ENCODE assay signal across 7 cellular contexts in genomic region chr11:43360361-43361032, GRCh38. TPM values are rescaled to one million over a fixed set of nuclear protein-coding genes. Genes with fewer than 3 reads are reported as not detected.
DNase-seq lines count a peak whose midpoint lies in the region; ATAC-seq and TF ChIP-seq lines count a peak whose summit lies in the region.

No MANE protein-coding gene starts in this region.

- peak overlapping the region; percentile 85 for H3K4me3 ChIP-seq in GM12865 (ENCODE audit: low read depth, low read length)
- H3K4me3 ChIP-seq in coronary artery, result peak overlapping the region; percentile 96
- H3K4me3 ChIP-seq in neural progenitor cell, result peak overlapping the region; percentile 79

- H3K4me1 Mint-ChIP-seq in neural progenitor cell, result peaks cover 23% of the 10 kb centered on the region

- peaks cover 9% of the 10 kb centered on the region for H3K36me3 Mint-ChIP-seq in neural progenitor cell

- H3K9ac ChIP-seq in neural progenitor cell, result peak overlapping the region; percentile 96

- H3K4me2 ChIP-seq in neural progenitor cell, result peak overlapping the region; percentile 96

- peaks cover 76% of the 10 kb centered on the region for H3K79me2 ChIP-seq in neural progenitor cell (ENCODE audit: low read depth)

- peaks cover 1% of the 10 kb centered on the region for H3K36me3 ChIP-seq in neural progenitor cell

- peaks cover 52% of the 10 kb centered on the region for H4K20me1 ChIP-seq in neural progenitor cell (ENCODE audit: low read depth)

- no peak for TF ChIP-seq CTCF in GM12865 (IDR thresholded peaks at IDR 0.05; ENCODE audit: insufficient read depth, low read depth, low read length, missing control alignments)
- TF ChIP-seq CTCF in coronary artery (IDR thresholded peaks at IDR 0.05), result no peak
- TF ChIP-seq CTCF in neural progenitor cell (IDR thresholded peaks at IDR 0.05), result no peak

- peak; percentile 8 for DNase-seq in GM12865 (ENCODE audit: low read depth)
- peak; percentile 79 for DNase-seq in NCI-H82 (lab: John Stamatoyannopoulos, UW)
- no peak for DNase-seq in coronary artery (ENCODE audit: low spot score)
- DNase-seq in neural progenitor cell (ENCODE audit: low spot score), result no peak
- no peak for DNase-seq in NCI-H748 treated with DMSO at 0.1 percent for 48 hours (lab: John Stamatoyannopoulos, UW)
- DNase-seq in GOT3 (lab: John Stamatoyannopoulos, UW), result no peak

- peaks cover 20% of the 10 kb centered on the region for H3K4me1 ChIP-seq in neural progenitor cell

- H3K4me3 Mint-ChIP-seq in neural progenitor cell, result peak overlapping the region; percentile 100

- no peaks in the 10 kb centered on the region for H3K27me3 ChIP-seq in neural progenitor cell

- no peak overlapping the region for H2AFZ ChIP-seq in neural progenitor cell (replicated peaks)

- no peak for ATAC-seq in GM18502 (IDR thresholded peaks at IDR 0.05; ENCODE audit: poor library complexity, unreplicated experiment)

- H3K9me3 Mint-ChIP-seq in neural progenitor cell, result no peaks in the 10 kb centered on the region

- peaks cover 9% of the 10 kb centered on the region for H3F3A ChIP-seq in neural progenitor cell (ENCODE audit: low read depth)

- H3K27ac Mint-ChIP-seq in neural progenitor cell, result no peak overlapping the region

- H3K27ac ChIP-seq in coronary artery (no peak overlapping the region), neural progenitor cell (no peak overlapping the region)

- no peaks in the 10 kb centered on the region for H3K27me3 Mint-ChIP-seq in neural progenitor cell (ENCODE audit: insufficient read depth, low read depth)

- H3K9me3 ChIP-seq in neural progenitor cell (ENCODE audit: low read depth), result no peaks in the 10 kb centered on the region

RNA-seq across cellular contexts. Expression of gene TTC17, which starts 1.8 kb away (rescaled TPM):
- total RNA-seq in neural progenitor cell (ENCODE audit: low replicate concordance), result 182 and 183 TPM in 2 replicates

RNA-seq across cellular contexts. Expression of gene API5, which starts 48.7 kb away (rescaled TPM):
- total RNA-seq in neural progenitor cell (ENCODE audit: low replicate concordance), result 155 and 239 TPM in 2 replicates

Comparison
In these comparisons a context has a peak if more than half of its experiments do, and no peak if none do; other contexts are left out.
1. DNase-seq: peak in GM12865 (single experiment) and NCI-H82 (single experiment); none in coronary artery (single experiment), neural progenitor cell (single experiment), NCI-H748 treated with DMSO at 0.1 percent for 48 hours (single experiment) and GOT3 (single experiment).
2. Peak in every context shown above with its lines, with median percentiles within 50 percentile points of each other: H3K4me3 ChIP-seq.